1 cellular context compared by ENCODE assay signal in the genomic region with DNA sequence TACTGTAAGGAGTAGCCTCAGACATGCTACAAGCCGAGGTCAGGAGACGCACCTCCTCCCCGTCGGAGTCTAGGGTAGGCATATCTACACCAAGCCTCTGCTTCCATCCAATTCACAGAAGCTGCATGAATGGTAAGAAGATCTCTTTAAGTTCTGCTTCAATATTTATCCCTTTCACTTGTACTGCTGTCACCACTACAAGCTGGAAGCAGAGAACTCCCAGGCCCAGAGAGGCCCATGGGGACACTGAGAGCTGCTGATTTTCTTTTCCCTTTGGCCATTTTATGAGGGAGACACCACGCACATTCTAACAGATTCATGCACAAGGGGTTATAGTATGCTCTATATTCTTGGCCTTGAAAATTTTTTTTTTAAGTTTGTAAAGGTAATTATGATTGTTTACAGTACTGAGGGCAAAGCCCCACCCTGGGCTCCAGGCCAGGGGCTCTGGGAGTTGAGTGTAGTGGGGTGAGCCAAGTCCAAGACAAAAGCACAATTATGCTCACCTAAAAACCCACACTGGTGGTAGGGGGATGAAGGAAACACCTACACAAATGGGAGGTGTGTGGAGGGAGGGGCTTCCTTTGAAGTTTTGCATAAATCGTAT.
TF ChIP-seq lines count a peak whose summit lies in the region.

No MANE protein-coding gene starts in this region.

TF ChIP-seq in GM23338, 12 proteins besides CTCF, POLR2A, EP300 and RAD21 (continued from another document):
- TF ChIP-seq ZNF462 (CRISPR knock-in tag; IDR thresholded peaks at IDR 0.05) (no peak), NANOG (IDR thresholded peaks at IDR 0.05; ENCODE audit: borderline replicate concordance) (no peak), EZH2phosphoT487 (IDR thresholded peaks at IDR 0.05; ENCODE audit: unreplicated experiment) (no peak), POLR2AphosphoS5 (IDR thresholded peaks at IDR 0.05; ENCODE audit: low read depth) (no peak), EZH2 (IDR thresholded peaks at IDR 0.05; ENCODE audit: low read depth, unreplicated experiment) (no peak), JUNB (IDR thresholded peaks at IDR 0.05; ENCODE audit: unreplicated experiment) (no peak), ZNF114 (CRISPR knock-in tag; IDR thresholded peaks at IDR 0.05) (no peak), ZNF331 (CRISPR knock-in tag; IDR thresholded peaks at IDR 0.05; ENCODE audit: low read depth) (no peak), STAT1 (IDR thresholded peaks at IDR 0.05; ENCODE audit: unreplicated experiment) (no peak), ETS1 (IDR thresholded peaks at IDR 0.05) (no peak)
